8 cellular contexts compared by ENCODE assay signal in the genomic region with DNA sequence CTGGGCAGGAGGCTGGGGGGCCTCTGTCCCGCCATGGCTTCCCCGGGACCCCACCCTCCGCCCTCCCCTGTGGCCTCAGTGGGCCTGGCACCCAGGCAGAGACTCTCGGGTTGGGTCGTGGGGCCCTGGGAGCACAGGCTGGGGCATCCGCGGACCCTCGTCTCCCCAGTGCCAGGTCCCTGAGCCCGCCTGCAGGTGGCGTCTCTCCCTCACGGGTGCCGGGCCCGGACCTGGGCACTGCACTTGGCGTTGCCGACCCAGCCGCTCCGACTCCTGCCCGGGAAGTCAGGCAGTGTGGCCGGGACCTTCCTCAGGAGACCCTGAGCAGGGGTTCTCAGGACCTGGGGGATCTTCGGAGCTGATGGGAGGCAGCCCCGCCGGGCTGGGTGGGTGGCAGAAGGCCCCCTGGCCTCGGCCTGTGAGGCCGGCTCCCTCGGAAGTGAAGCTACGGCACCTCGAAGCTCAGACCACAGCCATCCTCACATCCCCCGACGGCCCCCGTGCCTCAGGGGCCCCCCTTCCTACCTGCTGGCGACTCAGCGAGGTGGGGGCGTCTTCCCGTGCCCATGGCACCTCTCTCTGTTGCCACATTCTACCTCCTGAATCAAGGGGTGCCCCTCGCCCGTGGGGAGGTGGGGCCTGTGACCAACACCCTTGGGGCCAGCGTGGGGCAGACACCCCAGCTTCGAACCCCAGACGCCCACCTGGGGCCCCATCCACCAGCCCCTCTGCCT. TPM values are rescaled to one million over a fixed set of nuclear protein-coding genes. Genes with fewer than 3 reads are reported as not detected.
DNase-seq lines count a peak whose midpoint lies in the region; ATAC-seq, FAIRE-seq and TF ChIP-seq lines count a peak whose summit lies in the region.

No MANE protein-coding gene starts in this region.

- peak overlapping the region; percentile 84 for H2AFZ ChIP-seq in KMS-11 (ENCODE audit: low read depth)

- intact Hi-C loops in left ventricle myocardium superior (cut with micrococcal nuclease) = no loop called here

- H3K9me3 Mint-ChIP-seq in T-cell = no peaks in the 10 kb centered on the region

- no peaks in the 10 kb centered on the region for H4K20me1 ChIP-seq in KMS-11 (ENCODE audit: insufficient read depth)

- FAIRE-seq in A549 (lab: Jason Lieb, UNC) (no peak), urothelium cell line (lab: Jason Lieb, UNC) (no peak)

- TF ChIP-seq POLR2A in A549 (IDR thresholded peaks at IDR 0.05; ENCODE audit: low read length) = no peak

- H3K27me3 ChIP-seq in KMS-11 (ENCODE audit: insufficient read depth, low read depth) (peaks cover 85% of the 10 kb centered on the region), rectal smooth muscle tissue (ENCODE audit: control insufficient read depth, insufficient read depth, low read length) (peaks cover 3% of the 10 kb centered on the region)

- H3K36me3 Mint-ChIP-seq in T-cell = no peaks in the 10 kb centered on the region

- H3K36me3 ChIP-seq in KMS-11 (ENCODE audit: insufficient read depth) (no peaks in the 10 kb centered on the region), rectal smooth muscle tissue (ENCODE audit: control insufficient read depth, insufficient read depth, low read length) (no peaks in the 10 kb centered on the region)

- H3K4me1 ChIP-seq in A549 (peaks cover 4% of the 10 kb centered on the region; the same call in 1 of the 3 replicates), KMS-11 (ENCODE audit: low read depth, poor library complexity, severe bottlenecking) (peaks cover 12% of the 10 kb centered on the region), rectal smooth muscle tissue (ENCODE audit: control insufficient read depth, insufficient read depth, low read length) (peaks cover 2% of the 10 kb centered on the region)

- no peak overlapping the region for H3K4me3 ChIP-seq in A549
- no peak overlapping the region for H3K4me3 ChIP-seq in KMS-11 (IDR thresholded peaks at IDR 0.05; ENCODE audit: insufficient read depth, low read depth, low read length)
- H3K4me3 ChIP-seq in rectal smooth muscle tissue (ENCODE audit: low read length) = peak overlapping the region; percentile 62

- POLR2A ChIA-PET in A549 (lab: Yijun Ruan, JAX) = interaction anchor here (0.5 kb wide), 1 partner anchor 105 kb away, joined by 3 read pairs; no protein-coding TSS in a partner anchor
- POLR2A ChIA-PET in T-cell (lab: Charles Lee) = no interaction called here

- H3K9me3 ChIP-seq in A549 = no peaks in the 10 kb centered on the region

- DNase-seq in A549 (ENCODE audit: low read depth in 1 of 2, low spot score in 1 of 2) (peak; percentile 58 to 76), T-cell (peak; percentile 47 to 88 (median 76)), amniotic epithelial cell (ENCODE audit: low read depth) (peak; percentile 41), left ventricle myocardium superior (peak; percentile 91), urothelium cell line (ENCODE audit: low spot score) (peak; percentile 78)

- H3K4me3 Mint-ChIP-seq in T-cell = peak overlapping the region in 1 of 3 donors; percentile 45

- ATAC-seq in A549 (peak; percentile 90 to 95), T-cell (replicated peaks in 1 of 4) (peak; percentile 91 to 97 (median 95)), left ventricle myocardium superior (peak; percentile 94)

- TF ChIP-seq CTCF in A549 (IDR thresholded peaks at IDR 0.05) (peak; percentile 79), GM12874 (IDR thresholded peaks at IDR 0.05; ENCODE audit: insufficient read depth, low read depth, low read length) (peak; percentile 95), KMS-11 (conservative IDR thresholded peaks at IDR 0.05; ENCODE audit: low read depth, low read length) (peak; percentile 73; the same call in 1 of the 2 replicates)

- CTCF ChIA-PET in A549 (lab: Yijun Ruan, JAX) = interaction anchor here (0.6 to 5.5 kb wide), 57 partner anchors 8 to 322 kb away, joined by 3 to 72 read pairs (median 5); a partner anchor contains a TSS
- CTCF ChIA-PET in T-cell (lab: Charles Lee) = interaction anchor here (0.6 to 3.0 kb wide), 5 partner anchors 109 to 169 kb away, joined by 3 to 17 read pairs (median 4); a partner anchor contains a TSS

- no peak overlapping the region for H3K27ac Mint-ChIP-seq in T-cell

- peaks cover 0 to 8% of the 10 kb centered on the region in 2 donors for H3K27me3 Mint-ChIP-seq in T-cell

- 26% methylated on average over 13 of the region's 39 CpGs for WGBS in A549 (ENCODE audit: missing lambda C conversion rate)

- H3K9ac ChIP-seq in KMS-11 (no peak overlapping the region), rectal smooth muscle tissue (ENCODE audit: low read length) (peak overlapping the region; percentile 49)

- peak; percentile 86 to 93 for TF ChIP-seq RAD21 in A549 (conservative IDR thresholded peaks at IDR 0.05 in 1 of 2, IDR thresholded peaks at IDR 0.05 in 1 of 2)

- no peak for TF ChIP-seq EP300 in A549 (IDR thresholded peaks at IDR 0.05)

- H3K4me1 Mint-ChIP-seq in T-cell = peaks cover 0 to 8% (median 1%) of the 10 kb centered on the region in 3 donors

- H3K4me2 ChIP-seq in A549 (peak overlapping the region; percentile 72), KMS-11 (peak overlapping the region; percentile 19; the same call in 1 of the 2 replicates)

- H3K27ac ChIP-seq in A549 = peak overlapping the region in 1 of 2 experiments; percentile 67; a peak in 3 of 6 replicates
- no peak overlapping the region for H3K27ac ChIP-seq in KMS-11
- H3K27ac ChIP-seq in rectal smooth muscle tissue (ENCODE audit: low read depth, low read length) = no peak overlapping the region

- no peaks in the 10 kb centered on the region for H3K79me2 ChIP-seq in KMS-11 (ENCODE audit: insufficient read depth, low read depth)

TF ChIP-seq in A549, 52 proteins besides CTCF, POLR2A, EP300 and RAD21:
- TF ChIP-seq EHF (CRISPR knock-in tag; IDR thresholded peaks at IDR 0.05) = no peak
- peak; percentile 90 for TF ChIP-seq SMC3 (IDR thresholded peaks at IDR 0.05)

RNA-seq across cellular contexts. Expression of a gene that starts 6.4 kb away (rescaled TPM):
- polyA plus RNA-seq in A549 (2011; rRNA removed) (3.2 and 4.0 TPM in 2 replicates), A549 (2017; fragmentation: RNase III; extraction: RNeasy Plus Mini Kit Qiagen cat#74134 plus additional on column Dnase treatment) (8.8 to 10.4 TPM (median 10.2 TPM) in 3 replicates)
- polyA plus RNA-seq in A549 (2012; cell fraction: cytosol; rRNA removed) = 12.4 and 20.3 TPM in 2 replicates
- 71.3 and 92.0 TPM in 2 replicates for polyA plus RNA-seq in A549 (2012; cell fraction: nucleus; rRNA removed)
- 1.8 and 2.4 TPM in 2 replicates for polyA minus RNA-seq in A549 (2011; rRNA and poly(A)+ RNA removed)
- total RNA-seq in T-cell (10 to 100 TPM; 20.4 to 37.7 (median 22.5) TPM), left ventricle myocardium superior (4.0 TPM)

RNA-seq across cellular contexts. Expression of a gene that starts 48.1 kb away (rescaled TPM):
- polyA plus RNA-seq in A549 (2011; rRNA removed) (not detected in 2 replicates), A549 (2017; fragmentation: RNase III; extraction: RNeasy Plus Mini Kit Qiagen cat#74134 plus additional on column Dnase treatment) (0.08 TPM in 1 of 3 replicates, not detected in the others)
- polyA plus RNA-seq in A549 (2012; cell fraction: cytosol; rRNA removed) = 0.07 and 0.08 TPM in 2 replicates
- 0.12 TPM in 1 of 2 replicates, not detected in the other for polyA plus RNA-seq in A549 (2012; cell fraction: nucleus; rRNA removed)
- 0.08 TPM in 1 of 2 replicates, not detected in the other for polyA minus RNA-seq in A549 (2011; rRNA and poly(A)+ RNA removed)
- total RNA-seq in T-cell (not detected), left ventricle myocardium superior (not detected)

RNA-seq across cellular contexts. Expression of a gene that starts 51.4 kb away (rescaled TPM):
- polyA plus RNA-seq in A549 (2011; rRNA removed) (not detected in 2 replicates), A549 (2017; fragmentation: RNase III; extraction: RNeasy Plus Mini Kit Qiagen cat#74134 plus additional on column Dnase treatment) (not detected in 3 replicates)
- not detected in 2 replicates for polyA plus RNA-seq in A549 (2012; cell fraction: cytosol; rRNA removed)
- polyA plus RNA-seq in A549 (2012; cell fraction: nucleus; rRNA removed) = not detected in 2 replicates
- polyA minus RNA-seq in A549 (2011; rRNA and poly(A)+ RNA removed) = not detected in 2 replicates
- total RNA-seq in T-cell (1 to 10 TPM in 1 of 5 donors, under 1 TPM in 3, not detected in 1; 0.26 to 1.0 (median 0.47) TPM), left ventricle myocardium superior (not detected)

Comparison
In these comparisons a context has a peak if more than half of its experiments do, and no peak if none do; other contexts are left out.
1. DNase-seq: peak in every context shown above with its lines; median percentile 91 in left ventricle myocardium superior; 78 in urothelium cell line; 76 in T-cell; 67 in A549; 41 in amniotic epithelial cell.